Comparison of ENCODE assay signal across 1 cellular context in the genomic region with DNA sequence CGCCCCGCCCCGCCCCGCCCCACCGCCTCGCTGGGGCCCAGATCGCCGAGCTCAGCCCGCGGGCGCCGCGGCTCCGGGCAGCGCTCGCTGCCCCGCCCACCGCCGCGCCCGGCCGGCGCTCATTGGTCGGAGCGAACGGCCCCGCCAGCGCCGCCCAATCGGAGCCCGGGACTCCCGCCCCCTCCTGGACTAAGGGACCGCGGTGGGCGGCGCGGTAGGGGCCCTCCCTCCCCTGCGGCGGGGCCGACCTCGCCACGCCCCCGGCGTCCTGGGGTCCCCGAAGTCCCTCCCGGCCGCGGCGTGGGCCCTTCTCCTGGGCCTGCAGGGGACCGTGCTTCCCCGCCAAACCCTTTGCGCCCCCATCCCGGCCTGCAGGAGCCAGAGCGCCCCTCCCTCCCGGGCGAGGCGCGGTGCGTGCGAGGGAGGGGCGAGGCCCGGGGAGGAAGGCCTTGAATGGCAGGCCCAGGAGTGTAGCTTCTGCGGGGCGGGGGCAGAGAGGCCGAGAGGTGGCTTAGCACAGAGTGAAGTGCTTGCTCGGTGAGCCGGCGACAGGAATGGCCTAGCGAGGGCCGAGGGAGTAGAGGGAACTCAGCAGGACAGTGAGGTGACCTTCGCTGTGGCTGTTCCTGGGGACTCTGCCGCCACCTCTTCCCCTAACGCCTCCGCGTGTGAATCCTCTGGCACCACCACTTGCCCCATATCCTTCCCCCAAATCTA.
A peak's percentile ranks its signal among the peaks of the same experiment; 100 is the strongest.
TF ChIP-seq lines count a peak whose summit lies in the region.

A gene (minus strand): TSS at position 51 of the 717 bp plus-strand sequence. CDS start 7,366 bp downstream, outside the sequence.

TF ChIP-seq in HEK293, 187 proteins besides CTCF, POLR2A, EP300 and RAD21 (continued from another document and continues in another):
- TF ChIP-seq, protein P1, sequence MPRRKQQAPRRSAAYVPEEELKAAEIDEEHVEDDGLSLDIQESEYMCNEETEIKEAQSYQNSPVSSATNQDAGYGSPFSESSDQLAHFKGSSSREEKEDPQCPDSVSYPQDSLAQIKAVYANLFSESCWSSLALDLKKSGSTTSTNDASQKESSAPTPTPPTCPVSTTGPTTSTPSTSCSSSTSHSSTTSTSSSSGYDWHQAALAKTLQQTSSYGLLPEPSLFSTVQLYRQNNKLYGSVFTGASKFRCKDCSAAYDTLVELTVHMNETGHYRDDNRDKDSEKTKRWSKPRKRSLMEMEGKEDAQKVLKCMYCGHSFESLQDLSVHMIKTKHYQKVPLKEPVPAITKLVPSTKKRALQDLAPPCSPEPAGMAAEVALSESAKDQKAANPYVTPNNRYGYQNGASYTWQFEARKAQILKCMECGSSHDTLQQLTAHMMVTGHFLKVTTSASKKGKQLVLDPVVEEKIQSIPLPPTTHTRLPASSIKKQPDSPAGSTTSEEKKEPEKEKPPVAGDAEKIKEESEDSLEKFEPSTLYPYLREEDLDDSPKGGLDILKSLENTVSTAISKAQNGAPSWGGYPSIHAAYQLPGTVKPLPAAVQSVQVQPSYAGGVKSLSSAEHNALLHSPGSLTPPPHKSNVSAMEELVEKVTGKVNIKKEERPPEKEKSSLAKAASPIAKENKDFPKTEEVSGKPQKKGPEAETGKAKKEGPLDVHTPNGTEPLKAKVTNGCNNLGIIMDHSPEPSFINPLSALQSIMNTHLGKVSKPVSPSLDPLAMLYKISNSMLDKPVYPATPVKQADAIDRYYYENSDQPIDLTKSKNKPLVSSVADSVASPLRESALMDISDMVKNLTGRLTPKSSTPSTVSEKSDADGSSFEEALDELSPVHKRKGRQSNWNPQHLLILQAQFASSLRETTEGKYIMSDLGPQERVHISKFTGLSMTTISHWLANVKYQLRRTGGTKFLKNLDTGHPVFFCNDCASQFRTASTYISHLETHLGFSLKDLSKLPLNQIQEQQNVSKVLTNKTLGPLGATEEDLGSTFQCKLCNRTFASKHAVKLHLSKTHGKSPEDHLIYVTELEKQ (tag by site-specific recombination; IDR thresholded peaks at IDR 0.05; ENCODE audit: borderline replicate concordance) = no peak
- no peak for TF ChIP-seq ZNF366 (tag by site-specific recombination; conservative IDR thresholded peaks at IDR 0.05)
- no peak for TF ChIP-seq ZNF521 (tag by site-specific recombination; IDR thresholded peaks at IDR 0.05)
- TF ChIP-seq, protein P2, sequence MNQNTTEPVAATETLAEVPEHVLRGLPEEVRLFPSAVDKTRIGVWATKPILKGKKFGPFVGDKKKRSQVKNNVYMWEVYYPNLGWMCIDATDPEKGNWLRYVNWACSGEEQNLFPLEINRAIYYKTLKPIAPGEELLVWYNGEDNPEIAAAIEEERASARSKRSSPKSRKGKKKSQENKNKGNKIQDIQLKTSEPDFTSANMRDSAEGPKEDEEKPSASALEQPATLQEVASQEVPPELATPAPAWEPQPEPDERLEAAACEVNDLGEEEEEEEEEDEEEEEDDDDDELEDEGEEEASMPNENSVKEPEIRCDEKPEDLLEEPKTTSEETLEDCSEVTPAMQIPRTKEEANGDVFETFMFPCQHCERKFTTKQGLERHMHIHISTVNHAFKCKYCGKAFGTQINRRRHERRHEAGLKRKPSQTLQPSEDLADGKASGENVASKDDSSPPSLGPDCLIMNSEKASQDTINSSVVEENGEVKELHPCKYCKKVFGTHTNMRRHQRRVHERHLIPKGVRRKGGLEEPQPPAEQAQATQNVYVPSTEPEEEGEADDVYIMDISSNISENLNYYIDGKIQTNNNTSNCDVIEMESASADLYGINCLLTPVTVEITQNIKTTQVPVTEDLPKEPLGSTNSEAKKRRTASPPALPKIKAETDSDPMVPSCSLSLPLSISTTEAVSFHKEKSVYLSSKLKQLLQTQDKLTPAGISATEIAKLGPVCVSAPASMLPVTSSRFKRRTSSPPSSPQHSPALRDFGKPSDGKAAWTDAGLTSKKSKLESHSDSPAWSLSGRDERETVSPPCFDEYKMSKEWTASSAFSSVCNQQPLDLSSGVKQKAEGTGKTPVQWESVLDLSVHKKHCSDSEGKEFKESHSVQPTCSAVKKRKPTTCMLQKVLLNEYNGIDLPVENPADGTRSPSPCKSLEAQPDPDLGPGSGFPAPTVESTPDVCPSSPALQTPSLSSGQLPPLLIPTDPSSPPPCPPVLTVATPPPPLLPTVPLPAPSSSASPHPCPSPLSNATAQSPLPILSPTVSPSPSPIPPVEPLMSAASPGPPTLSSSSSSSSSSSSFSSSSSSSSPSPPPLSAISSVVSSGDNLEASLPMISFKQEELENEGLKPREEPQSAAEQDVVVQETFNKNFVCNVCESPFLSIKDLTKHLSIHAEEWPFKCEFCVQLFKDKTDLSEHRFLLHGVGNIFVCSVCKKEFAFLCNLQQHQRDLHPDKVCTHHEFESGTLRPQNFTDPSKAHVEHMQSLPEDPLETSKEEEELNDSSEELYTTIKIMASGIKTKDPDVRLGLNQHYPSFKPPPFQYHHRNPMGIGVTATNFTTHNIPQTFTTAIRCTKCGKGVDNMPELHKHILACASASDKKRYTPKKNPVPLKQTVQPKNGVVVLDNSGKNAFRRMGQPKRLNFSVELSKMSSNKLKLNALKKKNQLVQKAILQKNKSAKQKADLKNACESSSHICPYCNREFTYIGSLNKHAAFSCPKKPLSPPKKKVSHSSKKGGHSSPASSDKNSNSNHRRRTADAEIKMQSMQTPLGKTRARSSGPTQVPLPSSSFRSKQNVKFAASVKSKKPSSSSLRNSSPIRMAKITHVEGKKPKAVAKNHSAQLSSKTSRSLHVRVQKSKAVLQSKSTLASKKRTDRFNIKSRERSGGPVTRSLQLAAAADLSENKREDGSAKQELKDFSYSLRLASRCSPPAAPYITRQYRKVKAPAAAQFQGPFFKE (tag by site-specific recombination; IDR thresholded peaks at IDR 0.05; ENCODE audit: borderline replicate concordance) = no peak
- TF ChIP-seq ZNF221 (tag by site-specific recombination; IDR thresholded peaks at IDR 0.05; ENCODE audit: borderline replicate concordance) = no peak
- peak; percentile 71 for TF ChIP-seq SP2 (tag by site-specific recombination; IDR thresholded peaks at IDR 0.05)
- no peak for TF ChIP-seq MZF1 (tag by site-specific recombination; IDR thresholded peaks at IDR 0.05; ENCODE audit: borderline replicate concordance)
- TF ChIP-seq ZNF391 (tag by site-specific recombination; IDR thresholded peaks at IDR 0.05; ENCODE audit: borderline replicate concordance, low read depth) = 0 out of 2 replicates have a peak, but pooled peaks have one; percentile 41
- TF ChIP-seq, protein P3, sequence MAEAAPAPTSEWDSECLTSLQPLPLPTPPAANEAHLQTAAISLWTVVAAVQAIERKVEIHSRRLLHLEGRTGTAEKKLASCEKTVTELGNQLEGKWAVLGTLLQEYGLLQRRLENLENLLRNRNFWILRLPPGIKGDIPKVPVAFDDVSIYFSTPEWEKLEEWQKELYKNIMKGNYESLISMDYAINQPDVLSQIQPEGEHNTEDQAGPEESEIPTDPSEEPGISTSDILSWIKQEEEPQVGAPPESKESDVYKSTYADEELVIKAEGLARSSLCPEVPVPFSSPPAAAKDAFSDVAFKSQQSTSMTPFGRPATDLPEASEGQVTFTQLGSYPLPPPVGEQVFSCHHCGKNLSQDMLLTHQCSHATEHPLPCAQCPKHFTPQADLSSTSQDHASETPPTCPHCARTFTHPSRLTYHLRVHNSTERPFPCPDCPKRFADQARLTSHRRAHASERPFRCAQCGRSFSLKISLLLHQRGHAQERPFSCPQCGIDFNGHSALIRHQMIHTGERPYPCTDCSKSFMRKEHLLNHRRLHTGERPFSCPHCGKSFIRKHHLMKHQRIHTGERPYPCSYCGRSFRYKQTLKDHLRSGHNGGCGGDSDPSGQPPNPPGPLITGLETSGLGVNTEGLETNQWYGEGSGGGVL (tag by site-specific recombination; IDR thresholded peaks at IDR 0.05) = peak; percentile 57
- peak; percentile 48; the same call in 1 of the 2 replicates for TF ChIP-seq ZNF785 (tag by site-specific recombination; IDR thresholded peaks at IDR 0.05)
- TF ChIP-seq PRDM1 (tag by site-specific recombination; IDR thresholded peaks at IDR 0.05) = no peak
- no peak for TF ChIP-seq ZNF707 (tag by site-specific recombination; IDR thresholded peaks at IDR 0.05)
- TF ChIP-seq ZNF274 (IDR thresholded peaks at IDR 0.05; ENCODE audit: low read length) = no peak
- no peak for TF ChIP-seq ZNF274 (tag by site-specific recombination; IDR thresholded peaks at IDR 0.05; ENCODE audit: borderline replicate concordance)
- no peak for TF ChIP-seq ZNF416 (tag by site-specific recombination; IDR thresholded peaks at IDR 0.05)
- no peak for TF ChIP-seq HOXA7 (CRISPR knock-in tag; IDR thresholded peaks at IDR 0.05; ENCODE audit: borderline replicate concordance)
- 0 out of 2 replicates have a peak, but pooled peaks have one; percentile 41 for TF ChIP-seq ZSCAN16 (tag by site-specific recombination; IDR thresholded peaks at IDR 0.05)
- TF ChIP-seq ZNF175 (tag by site-specific recombination; IDR thresholded peaks at IDR 0.05) = no peak
- peak; percentile 43 for TF ChIP-seq ZNF600 (tag by site-specific recombination; IDR thresholded peaks at IDR 0.05)
- TF ChIP-seq, protein P4, sequence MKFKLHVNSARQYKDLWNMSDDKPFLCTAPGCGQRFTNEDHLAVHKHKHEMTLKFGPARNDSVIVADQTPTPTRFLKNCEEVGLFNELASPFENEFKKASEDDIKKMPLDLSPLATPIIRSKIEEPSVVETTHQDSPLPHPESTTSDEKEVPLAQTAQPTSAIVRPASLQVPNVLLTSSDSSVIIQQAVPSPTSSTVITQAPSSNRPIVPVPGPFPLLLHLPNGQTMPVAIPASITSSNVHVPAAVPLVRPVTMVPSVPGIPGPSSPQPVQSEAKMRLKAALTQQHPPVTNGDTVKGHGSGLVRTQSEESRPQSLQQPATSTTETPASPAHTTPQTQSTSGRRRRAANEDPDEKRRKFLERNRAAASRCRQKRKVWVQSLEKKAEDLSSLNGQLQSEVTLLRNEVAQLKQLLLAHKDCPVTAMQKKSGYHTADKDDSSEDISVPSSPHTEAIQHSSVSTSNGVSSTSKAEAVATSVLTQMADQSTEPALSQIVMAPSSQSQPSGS (tag by site-specific recombination; IDR thresholded peaks at IDR 0.05; ENCODE audit: low read depth) = no peak
- TF ChIP-seq ZNF837 (tag by site-specific recombination; IDR thresholded peaks at IDR 0.05) = no peak
- TF ChIP-seq, protein P5, sequence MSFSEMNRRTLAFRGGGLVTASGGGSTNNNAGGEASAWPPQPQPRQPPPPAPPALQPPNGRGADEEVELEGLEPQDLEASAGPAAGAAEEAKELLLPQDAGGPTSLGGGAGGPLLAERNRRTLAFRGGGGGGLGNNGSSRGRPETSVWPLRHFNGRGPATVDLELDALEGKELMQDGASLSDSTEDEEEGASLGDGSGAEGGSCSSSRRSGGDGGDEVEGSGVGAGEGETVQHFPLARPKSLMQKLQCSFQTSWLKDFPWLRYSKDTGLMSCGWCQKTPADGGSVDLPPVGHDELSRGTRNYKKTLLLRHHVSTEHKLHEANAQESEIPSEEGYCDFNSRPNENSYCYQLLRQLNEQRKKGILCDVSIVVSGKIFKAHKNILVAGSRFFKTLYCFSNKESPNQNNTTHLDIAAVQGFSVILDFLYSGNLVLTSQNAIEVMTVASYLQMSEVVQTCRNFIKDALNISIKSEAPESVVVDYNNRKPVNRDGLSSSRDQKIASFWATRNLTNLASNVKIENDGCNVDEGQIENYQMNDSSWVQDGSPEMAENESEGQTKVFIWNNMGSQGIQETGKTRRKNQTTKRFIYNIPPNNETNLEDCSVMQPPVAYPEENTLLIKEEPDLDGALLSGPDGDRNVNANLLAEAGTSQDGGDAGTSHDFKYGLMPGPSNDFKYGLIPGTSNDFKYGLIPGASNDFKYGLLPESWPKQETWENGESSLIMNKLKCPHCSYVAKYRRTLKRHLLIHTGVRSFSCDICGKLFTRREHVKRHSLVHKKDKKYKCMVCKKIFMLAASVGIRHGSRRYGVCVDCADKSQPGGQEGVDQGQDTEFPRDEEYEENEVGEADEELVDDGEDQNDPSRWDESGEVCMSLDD (tag by site-specific recombination; IDR thresholded peaks at IDR 0.05) = peak; percentile 84
- TF ChIP-seq ZNF16 (tag by site-specific recombination; IDR thresholded peaks at IDR 0.05; ENCODE audit: low read depth) = no peak
- TF ChIP-seq, protein P6, sequence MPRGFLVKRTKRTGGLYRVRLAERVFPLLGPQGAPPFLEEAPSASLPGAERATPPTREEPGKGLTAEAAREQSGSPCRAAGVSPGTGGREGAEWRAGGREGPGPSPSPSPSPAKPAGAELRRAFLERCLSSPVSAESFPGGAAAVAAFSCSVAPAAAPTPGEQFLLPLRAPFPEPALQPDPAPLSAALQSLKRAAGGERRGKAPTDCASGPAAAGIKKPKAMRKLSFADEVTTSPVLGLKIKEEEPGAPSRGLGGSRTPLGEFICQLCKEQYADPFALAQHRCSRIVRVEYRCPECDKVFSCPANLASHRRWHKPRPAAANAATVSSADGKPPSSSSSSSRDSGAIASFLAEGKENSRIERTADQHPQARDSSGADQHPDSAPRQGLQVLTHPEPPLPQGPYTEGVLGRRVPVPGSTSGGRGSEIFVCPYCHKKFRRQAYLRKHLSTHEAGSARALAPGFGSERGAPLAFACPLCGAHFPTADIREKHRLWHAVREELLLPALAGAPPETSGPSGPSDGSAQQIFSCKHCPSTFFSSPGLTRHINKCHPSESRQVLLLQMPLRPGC (tag by site-specific recombination; IDR thresholded peaks at IDR 0.05) = 0 out of 2 replicates have a peak, but pooled peaks have one; percentile 20
- no peak; the same call in 1 of the 2 replicates for TF ChIP-seq ZNF843 (tag by site-specific recombination; IDR thresholded peaks at IDR 0.05)
- TF ChIP-seq GLIS2 (tag by site-specific recombination; IDR thresholded peaks at IDR 0.05) = peak; percentile 96
- no peak for TF ChIP-seq ZNF530 (tag by site-specific recombination; IDR thresholded peaks at IDR 0.05; ENCODE audit: low read depth)
- TF ChIP-seq ZBTB21 (tag by site-specific recombination; IDR thresholded peaks at IDR 0.05) = no peak
- no peak for TF ChIP-seq ZFP37 (tag by site-specific recombination; IDR thresholded peaks at IDR 0.05)
- TF ChIP-seq ZNF549 (tag by site-specific recombination; IDR thresholded peaks at IDR 0.05) = no peak
- TF ChIP-seq ZNF292 (tag by site-specific recombination; IDR thresholded peaks at IDR 0.05; ENCODE audit: borderline replicate concordance, low read depth) = no peak
- no peak for TF ChIP-seq HOXC10 (CRISPR knock-in tag; IDR thresholded peaks at IDR 0.05)
- TF ChIP-seq, protein P7, sequence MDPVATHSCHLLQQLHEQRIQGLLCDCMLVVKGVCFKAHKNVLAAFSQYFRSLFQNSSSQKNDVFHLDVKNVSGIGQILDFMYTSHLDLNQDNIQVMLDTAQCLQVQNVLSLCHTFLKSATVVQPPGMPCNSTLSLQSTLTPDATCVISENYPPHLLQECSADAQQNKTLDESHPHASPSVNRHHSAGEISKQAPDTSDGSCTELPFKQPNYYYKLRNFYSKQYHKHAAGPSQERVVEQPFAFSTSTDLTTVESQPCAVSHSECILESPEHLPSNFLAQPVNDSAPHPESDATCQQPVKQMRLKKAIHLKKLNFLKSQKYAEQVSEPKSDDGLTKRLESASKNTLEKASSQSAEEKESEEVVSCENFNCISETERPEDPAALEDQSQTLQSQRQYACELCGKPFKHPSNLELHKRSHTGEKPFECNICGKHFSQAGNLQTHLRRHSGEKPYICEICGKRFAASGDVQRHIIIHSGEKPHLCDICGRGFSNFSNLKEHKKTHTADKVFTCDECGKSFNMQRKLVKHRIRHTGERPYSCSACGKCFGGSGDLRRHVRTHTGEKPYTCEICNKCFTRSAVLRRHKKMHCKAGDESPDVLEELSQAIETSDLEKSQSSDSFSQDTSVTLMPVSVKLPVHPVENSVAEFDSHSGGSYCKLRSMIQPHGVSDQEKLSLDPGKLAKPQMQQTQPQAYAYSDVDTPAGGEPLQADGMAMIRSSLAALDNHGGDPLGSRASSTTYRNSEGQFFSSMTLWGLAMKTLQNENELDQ (tag by site-specific recombination; IDR thresholded peaks at IDR 0.05; ENCODE audit: low read depth) = no peak
- no peak for TF ChIP-seq ZNF585B (tag by site-specific recombination; IDR thresholded peaks at IDR 0.05)
- TF ChIP-seq SP7 (tag by site-specific recombination; IDR thresholded peaks at IDR 0.05) = peak; percentile 73
